In the genomic region with DNA sequence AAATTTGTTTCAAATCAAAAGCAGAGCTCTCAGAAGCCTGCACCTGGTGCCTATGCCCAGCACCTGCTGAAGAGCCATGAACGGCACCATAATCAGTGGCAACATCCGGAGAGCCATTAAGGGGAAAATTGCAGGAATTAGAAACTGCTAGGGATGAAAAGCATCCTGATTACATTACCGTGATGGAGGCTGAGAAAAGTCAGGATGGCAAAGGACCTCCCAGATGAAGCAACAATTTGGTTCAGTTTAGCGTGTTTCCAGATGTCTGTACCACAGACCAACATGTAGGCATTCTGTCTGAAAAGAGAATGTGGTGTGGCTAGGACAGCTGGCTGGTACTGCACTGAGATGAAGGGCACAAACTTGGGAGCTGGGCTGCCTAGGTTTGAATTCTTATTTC, we compare ENCODE assay signal across 10 cellular contexts.
"Had no signal": no experiment of that assay in that cellular context is flagged by ENCODE, and none has a peak within 500 bp of the region (broad histone marks: within the 10 kb centered on the region; RNA-seq: fewer than 3 reads in every experiment).

No MANE protein-coding gene starts in this region.

- H3K36me3 ChIP-seq: pancreas, vagina had no signal

- H3K4me3 ChIP-seq: lung, pancreas, vagina had no signal

- DNase-seq: activated CD4-positive, CD25-positive, alpha-beta regulatory T cell treated with anti-CD3 and anti-CD28 coated beads, Interleukin-2, amount 50 U/mL, for 72 hours; activated naive CD4-positive, alpha-beta T cell; erythroblast; islet precursor cell; naive B cell; pancreas; T1000 had no signal

- H3K4me1 ChIP-seq: pancreas, vagina had no signal

- H3K27me3 ChIP-seq: pancreas, vagina had no signal

- H3K27ac ChIP-seq: pancreas, vagina had no signal

- ATAC-seq: stimulated activated effector memory CD8-positive, alpha-beta T cell treated with anti-CD3 and anti-CD28 coated beads, Interleukin-12 subunit alpha, Interleukin-12 subunit beta, amount 100 ng/mL, for 72 hours had no signal
